In the genomic region with DNA sequence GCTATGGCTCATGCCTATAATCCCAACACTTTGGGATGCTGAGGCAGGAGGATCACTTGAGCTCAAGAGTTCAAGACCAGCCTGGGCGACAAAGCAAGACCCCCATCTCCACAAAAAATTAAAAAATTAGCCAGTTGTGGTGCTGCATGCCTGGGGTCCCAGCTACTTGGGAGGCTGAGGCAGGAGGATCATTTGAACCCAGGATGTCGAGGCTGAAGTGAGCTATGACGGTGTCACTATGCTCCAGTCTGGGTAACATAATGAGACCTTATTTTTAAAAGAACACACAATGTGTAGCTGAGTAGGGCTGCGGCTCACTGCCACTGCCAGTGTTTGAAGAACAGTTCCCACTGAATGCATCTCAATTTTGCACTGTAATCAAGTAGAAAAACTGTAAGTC, we compare ENCODE assay signal across 10 cellular contexts. TPM values are rescaled to one million over a fixed set of nuclear protein-coding genes. Genes with fewer than 3 reads are reported as not detected.
"Had no signal": no experiment of that assay in that cellular context is flagged by ENCODE, and none has a peak within 500 bp of the region (broad histone marks: within the 10 kb centered on the region; RNA-seq: fewer than 3 reads in every experiment).

No MANE protein-coding gene starts in this region.

- H3K27ac ChIP-seq: HL-60 had no signal

- FAIRE-seq: HepG2, HTR-8/SVneo, K562 had no signal

- H3K4me3 ChIP-seq: K562 had no signal

- ATAC-seq: K562 had no signal

- DNase-seq: IMR-90, KBM-7, KG1 had no signal

- H3K9me3 Mint-ChIP-seq: IgD-negative memory B cell had no signal

- H3K27ac Mint-ChIP-seq: IgD-negative memory B cell had no signal

- H3K4me3 Mint-ChIP-seq: IgD-negative memory B cell had no signal

RNA-seq across cellular contexts. Expression of a gene that starts 7.1 kb away (rescaled TPM):
- total RNA-seq: HepG2, HT-29, HT1080, IMR-90, K562 had no signal
- polyA plus RNA-seq: HepG2, IMR-90, K562 had no signal
